ENCODE assay signal across 9 cellular contexts in genomic region chr11:65576232-65576866, GRCh38. TPM values are rescaled to one million over a fixed set of nuclear protein-coding genes. Genes with fewer than 3 reads are reported as not detected.
DNase-seq lines count a peak whose midpoint lies in the region; ATAC-seq and TF ChIP-seq lines count a peak whose summit lies in the region.
"Had no signal": no experiment of that assay in that cellular context is flagged by ENCODE, and none has a peak within 500 bp of the region (broad histone marks: within the 10 kb centered on the region; RNA-seq: fewer than 3 reads in every experiment).

No MANE protein-coding gene starts in this region.

- POLR2A ChIA-PET in CD8-positive, alpha-beta memory T cell (lab: Charles Lee) = interaction anchor here (0.6 to 3.4 kb wide), 11 partner anchors 10 to 91 kb away, joined by 3 to 32 read pairs (median 6); partner anchors contain the start of gene PCNX3

- no peak for TF ChIP-seq CTCF in Peyer's patch (IDR thresholded peaks at IDR 0.05)
- no peak for TF ChIP-seq CTCF in epithelial cell of esophagus (IDR thresholded peaks at IDR 0.05; ENCODE audit: insufficient read depth, low read depth, low read length, missing control alignments)
- peak in 1 of 3 donors; percentile 14 for TF ChIP-seq CTCF in ovary (IDR thresholded peaks at IDR 0.05)

- ATAC-seq in GM21825 (IDR thresholded peaks at IDR 0.05; ENCODE audit: unreplicated experiment) (no peak), GM21515 (IDR thresholded peaks at IDR 0.05; ENCODE audit: unreplicated experiment) (no peak), HG03196 (IDR thresholded peaks at IDR 0.05; ENCODE audit: unreplicated experiment) (no peak)

- H3K9me3 ChIP-seq in CD8-positive, alpha-beta memory T cell (ENCODE audit: low read length) = no peaks in the 10 kb centered on the region
- H3K9me3 ChIP-seq in Peyer's patch (no peaks in the 10 kb centered on the region), ovary (no peaks in the 10 kb centered on the region)

- CTCF ChIA-PET in CD8-positive, alpha-beta memory T cell (lab: Charles Lee) = interaction anchor here (1.3 to 6.5 kb wide), 7 partner anchors 11 to 135 kb away, joined by 3 to 66 read pairs (median 5); partner anchors contain the start of gene KAT5

- H3K9me3 Mint-ChIP-seq in CD8-positive, alpha-beta memory T cell = peaks cover 0 to 2% (median 0%) of the 10 kb centered on the region in 5 donors

- H3K4me3 ChIP-seq in CD8-positive, alpha-beta memory T cell (ENCODE audit: low read length) = peak overlapping the region; percentile 89
- H3K4me3 ChIP-seq in Peyer's patch (peak overlapping the region; percentile 77 to 96 (median 87)), epithelial cell of esophagus (ENCODE audit: low read length) (peak overlapping the region; percentile 59), ovary (peak overlapping the region; percentile 69)

- H3K36me3 Mint-ChIP-seq in CD8-positive, alpha-beta memory T cell = peaks cover 0 to 47% (median 6%) of the 10 kb centered on the region in 3 donors

- H3K4me3 Mint-ChIP-seq in CD8-positive, alpha-beta memory T cell = peak overlapping the region; percentile 87 to 99 (median 89)

- DNase-seq in CD8-positive, alpha-beta memory T cell = no peak
- peak in 1 of 3 donors; percentile 68 for DNase-seq in Peyer's patch
- DNase-seq in epithelial cell of esophagus (ENCODE audit: low read depth) = no peak
- peak in 4 of 5 donors; percentile 59 to 76 (median 64) for DNase-seq in ovary
- DNase-seq in LoVo (ENCODE audit: low spot score) = no peak
- DNase-seq: GOT3 had no signal

- no peaks in the 10 kb centered on the region for H3K27me3 ChIP-seq in CD8-positive, alpha-beta memory T cell (ENCODE audit: insufficient read depth, low read length, poor library complexity, severe bottlenecking)
- no peaks in the 10 kb centered on the region for H3K27me3 ChIP-seq in Peyer's patch
- no peaks in the 10 kb centered on the region for H3K27me3 ChIP-seq in ovary

- H3K4me1 Mint-ChIP-seq in CD8-positive, alpha-beta memory T cell = peaks cover 47 to 66% (median 50%) of the 10 kb centered on the region in 3 donors

- TF ChIP-seq EP300 in ovary (IDR thresholded peaks at IDR 0.05) = no peak

- peak overlapping the region; percentile 89 for H3K27ac ChIP-seq in CD8-positive, alpha-beta memory T cell (ENCODE audit: low read depth, low read length)
- H3K27ac ChIP-seq in Peyer's patch (peak overlapping the region; percentile 90 to 97 (median 94)), ovary (peak overlapping the region; percentile 55 to 74)

- 4 to 9% (median 7%) methylated on average over 18 to 26 of the region's 26 CpGs for WGBS in ovary, 3 donors

- intact Hi-C loops in ovary (cut with DNase I) = loop anchor here in 1 of 4 donors (5.0 kb wide), 1 partner anchor 36 kb away; the partner anchor contains the start of gene MAP3K11

- TF ChIP-seq POLR2A in Peyer's patch (IDR thresholded peaks at IDR 0.05) (no peak), ovary (IDR thresholded peaks at IDR 0.05) (no peak)

- H3K27ac Mint-ChIP-seq in CD8-positive, alpha-beta memory T cell = peak overlapping the region; percentile 74 to 96 (median 90)

- peaks cover 0 to 1% of the 10 kb centered on the region in 2 donors for H3K27me3 Mint-ChIP-seq in CD8-positive, alpha-beta memory T cell

- peaks cover 53% of the 10 kb centered on the region for H3K4me1 ChIP-seq in CD8-positive, alpha-beta memory T cell (ENCODE audit: insufficient read depth, low read length)
- H3K4me1 ChIP-seq in Peyer's patch (peaks cover 8 to 71% (median 34%) of the 10 kb centered on the region in 4 donors), ovary (ENCODE audit: insufficient read depth) (peaks cover 15% of the 10 kb centered on the region)

- H3K36me3 ChIP-seq in CD8-positive, alpha-beta memory T cell (ENCODE audit: insufficient read depth, low read length) = peaks cover 16% of the 10 kb centered on the region
- H3K36me3 ChIP-seq in Peyer's patch = peaks cover 0 to 20% (median 0%) of the 10 kb centered on the region in 3 donors
- no peaks in the 10 kb centered on the region for H3K36me3 ChIP-seq in ovary

RNA-seq across cellular contexts. Expression of gene EHBP1L1, which starts 0.5 kb away (rescaled TPM):
- 100 to 1,000 TPM in 1 of 2 experiments, 10 to 100 TPM in 1; 97.3 to 100 TPM for total RNA-seq in CD8-positive, alpha-beta memory T cell
- polyA plus RNA-seq in CD8-positive, alpha-beta memory T cell = 25.1 TPM
- total RNA-seq in Peyer's patch (100 to 1,000 TPM in 3 of 4 donors, 10 to 100 TPM in 1; 65.2 to 163 (median 121) TPM), ovary (10 to 100 TPM; 21.7 to 63.0 (median 40.3) TPM)
- 10 to 100 TPM; 24.5 to 42.4 TPM for polyA plus RNA-seq in ovary

RNA-seq across cellular contexts. Expression of gene FAM89B, which starts 4.0 kb away (rescaled TPM):
- total RNA-seq in CD8-positive, alpha-beta memory T cell = 10 to 100 TPM; 30.8 to 34.1 TPM
- polyA plus RNA-seq in CD8-positive, alpha-beta memory T cell = 138 TPM
- total RNA-seq in Peyer's patch (10 to 100 TPM; 30.8 to 44.6 (median 32.4) TPM), ovary (10 to 100 TPM; 41.0 to 74.0 (median 53.3) TPM)
- polyA plus RNA-seq in ovary = 10 to 100 TPM in 1 of 2 donors, 1 to 10 TPM in 1; 1.9 to 47.8 TPM

RNA-seq across cellular contexts. Expression of gene ZNRD2, which starts 6.1 kb away (rescaled TPM):
- 10 to 100 TPM; 69.6 to 77.9 TPM for total RNA-seq in CD8-positive, alpha-beta memory T cell
- polyA plus RNA-seq in CD8-positive, alpha-beta memory T cell = 81.4 TPM
- total RNA-seq in Peyer's patch = 10 to 100 TPM; 16.5 to 25.7 (median 25.4) TPM
- 10 to 100 TPM; 26.6 to 59.5 (median 39.2) TPM for total RNA-seq in ovary
- polyA plus RNA-seq in ovary = 10 to 100 TPM in 1 of 2 donors, 1 to 10 TPM in 1; 2.3 to 61.8 TPM

RNA-seq across cellular contexts. Expression of gene LTBP3, which starts 18.2 kb away (rescaled TPM):
- total RNA-seq in CD8-positive, alpha-beta memory T cell = 10 to 100 TPM; 33.2 to 35.4 TPM
- polyA plus RNA-seq in CD8-positive, alpha-beta memory T cell = 17.9 TPM
- 100 to 1,000 TPM in 1 of 4 donors, 10 to 100 TPM in 3; 42.0 to 150 (median 88.3) TPM for total RNA-seq in Peyer's patch
- 100 to 1,000 TPM; 143 to 292 (median 198) TPM for total RNA-seq in ovary
- 100 to 1,000 TPM in 1 of 2 donors, 10 to 100 TPM in 1; 35.9 to 130 TPM for polyA plus RNA-seq in ovary

RNA-seq across cellular contexts. Expression of gene KCNK7, which starts 19.3 kb away (rescaled TPM):
- under 1 TPM; 0.59 to 0.64 TPM for total RNA-seq in CD8-positive, alpha-beta memory T cell
- not detected for polyA plus RNA-seq in CD8-positive, alpha-beta memory T cell
- total RNA-seq in Peyer's patch = 1 to 10 TPM in 3 of 4 donors, not detected in 1; 1.5 to 3.5 (median 2.5) TPM
- 1 to 10 TPM in 3 of 7 donors, under 1 TPM in 4; 0.65 to 4.0 (median 0.95) TPM for total RNA-seq in ovary
- 1 to 10 TPM in 1 of 2 donors, not detected in 1; 1.5 TPM for polyA plus RNA-seq in ovary

Comparison
In these comparisons a context has a peak if more than half of its experiments do, and no peak if none do; other contexts are left out.
1. DNase-seq: peak in ovary (4 of 5); none in CD8-positive, alpha-beta memory T cell (0 of 5), epithelial cell of esophagus (single experiment) and LoVo (single experiment).
2. Peak in every context shown above with its lines, with median percentiles within 50 percentile points of each other: H3K27ac ChIP-seq and H3K4me3 ChIP-seq.